21 cellular contexts compared by ENCODE assay signal in genomic region chr12:48907243-48907642, GRCh38. TPM values are rescaled to one million over a fixed set of nuclear protein-coding genes. Genes with fewer than 3 reads are reported as not detected.
DNase-seq lines count a peak whose midpoint lies in the region; ATAC-seq, FAIRE-seq and TF ChIP-seq lines count a peak whose summit lies in the region.
"Had no signal": no experiment of that assay in that cellular context is flagged by ENCODE, and none has a peak within 500 bp of the region (broad histone marks: within the 10 kb centered on the region; RNA-seq: fewer than 3 reads in every experiment).

No MANE protein-coding gene starts in this region.

- H3K79me2 ChIP-seq in hepatocyte, result no peaks in the 10 kb centered on the region
- H3K79me2 ChIP-seq in HepG2 (ENCODE audit: insufficient read depth, low read length), result no peaks in the 10 kb centered on the region
- no peaks in the 10 kb centered on the region for H3K79me2 ChIP-seq in GM23248 (ENCODE audit: insufficient read depth)

- no peak for TF ChIP-seq POLR2A in HepG2 (IDR thresholded peaks at IDR 0.05; ENCODE audit: insufficient read depth in 1 of 2, low read depth in 2 of 2, low read length in 2 of 2)
- no peak for TF ChIP-seq POLR2A in ovary (IDR thresholded peaks at IDR 0.05)

- intact Hi-C loops in HepG2 (cut with micrococcal nuclease; ENCODE audit: unreplicated experiment) (no loop called here), ovary (cut with DNase I) (no loop called here)

- in situ Hi-C loops in Caki2 (cut with HindIII; ENCODE audit: low pct_unique_long_range_greater_than_20kb, low sequenced_read_pairs) (no loop called here), HepG2 (cut with HindIII; ENCODE audit: extremely low pct_ligation_motif_present, low pct_unique_long_range_greater_than_20kb) (no loop called here), GM23248 (cut with MboI) (no loop called here)

- TF ChIP-seq RAD21 in HepG2 (CRISPR knock-in tag; IDR thresholded peaks at IDR 0.05), result no peak

- H3K9ac ChIP-seq in HepG2 (ENCODE audit: insufficient read depth, low read depth, low read length) (no peak overlapping the region), GM23248 (no peak overlapping the region)

- POLR2A ChIA-PET in HepG2 (lab: Yijun Ruan, JAX), result interaction anchor here (0.9 kb wide), 1 partner anchor 18 kb away, joined by 3 read pairs; the partner anchor contains the start of gene FKBP11

- no peak overlapping the region for H2AFZ ChIP-seq in hepatocyte
- H2AFZ ChIP-seq in HepG2 (ENCODE audit: low read length), result no peak overlapping the region
- H2AFZ ChIP-seq in GM23248, result no peak overlapping the region

- H3K9me3 ChIP-seq in hepatocyte (ENCODE audit: low read depth) (no peaks in the 10 kb centered on the region), HepG2 (ENCODE audit: low read length) (no peaks in the 10 kb centered on the region), small intestine (ENCODE audit: control insufficient read depth, low read depth) (no peaks in the 10 kb centered on the region), ovary (no peaks in the 10 kb centered on the region), GM23248 (ENCODE audit: low read depth) (no peaks in the 10 kb centered on the region)
- H3K9me3 ChIP-seq: BE2C, HAP-1 had no signal

- WGBS in hepatocyte (ENCODE audit: low lambda C conversion rate, missing lambda C conversion rate), result 58% methylated on average over 3 of the region's 3 CpGs
- 0% methylated on average over 3 of the region's 3 CpGs for WGBS in HepG2 (ENCODE audit: low lambda C conversion rate)
- WGBS in small intestine, 3 donors, result 15 to 52% (median 20%) methylated on average over 3 of the region's 3 CpGs
- WGBS in ovary, 3 donors, result 31 to 45% (median 40%) methylated on average over 3 of the region's 3 CpGs
- 63 to 67% methylated on average over 3 of the region's 3 CpGs for WGBS in GM23248 (ENCODE audit: low coverage in 1 of 2, low lambda C conversion rate in 2 of 2, missing lambda C conversion rate in 2 of 2), 2 experiments

- peak in 1 of 2 experiments; percentile 30; a peak in 1 of 4 replicates for TF ChIP-seq EP300 in HepG2 (IDR thresholded peaks at IDR 0.05; ENCODE audit: low read depth in 2 of 2, low read length in 2 of 2)
- TF ChIP-seq EP300 in HepG2 (CRISPR knock-in tag; IDR thresholded peaks at IDR 0.05; ENCODE audit: borderline replicate concordance), result no peak
- TF ChIP-seq EP300 in ovary (IDR thresholded peaks at IDR 0.05), result no peak

- H3K27ac ChIP-seq in hepatocyte (peak overlapping the region; percentile 60), HepG2 (ENCODE audit: extremely low read length, insufficient read depth, low read length) (peak overlapping the region; percentile 31), small intestine (ENCODE audit: low read depth in 1 of 2, low read length in 1 of 2) (no peak overlapping the region), ovary (no peak overlapping the region), GM23248 (no peak overlapping the region)

- H3K4me2 ChIP-seq in hepatocyte, result peak overlapping the region; percentile 62
- peak overlapping the region; percentile 64 for H3K4me2 ChIP-seq in HepG2 (ENCODE audit: low read depth, low read length)
- H3K4me2 ChIP-seq in GM23248 (ENCODE audit: unreplicated experiment), result no peak overlapping the region

- peak; percentile 19; the same call in 2 of the 3 replicates for ATAC-seq in HepG2

- TF ChIP-seq CTCF in hepatocyte (IDR thresholded peaks at IDR 0.05; ENCODE audit: poor library complexity) (no peak), HepG2 (CRISPR knock-in tag; IDR thresholded peaks at IDR 0.05) (no peak), ovary (IDR thresholded peaks at IDR 0.05) (no peak)

- BruUV-seq in HepG2 (replicated peaks; lab: Mats Ljungman, UMichigan), result no TSS peak

- H3K9me2 ChIP-seq in hepatocyte (replicated peaks; ENCODE audit: insufficient read depth) (no peaks in the 10 kb centered on the region), GM23248 (ENCODE audit: insufficient read depth) (no peaks in the 10 kb centered on the region)

- CTCF ChIA-PET in HepG2 (lab: Yijun Ruan, JAX; ENCODE audit: low intra/inter-chr PET ratio, low total read pairs), result interaction anchor here (0.9 kb wide), 1 partner anchor 54 kb away, joined by 4 read pairs; no protein-coding TSS in a partner anchor

- DNase-seq in Caki2 (ENCODE audit: low read depth) (peak; percentile 30), hepatocyte (ENCODE audit: low spot score) (peak; percentile 33), HepG2 (ENCODE audit: low spot score) (no peak), small intestine (peak; percentile 69), ovary (no peak), NCI-H1436 treated with DMSO at 0.1 percent for 48 hours (lab: John Stamatoyannopoulos, UW) (no peak), GM23248 (no peak), DMS53 treated with DMSO at 0.1 percent for 48 hours (lab: John Stamatoyannopoulos, UW; ENCODE audit: unreplicated experiment) (no peak)
- DNase-seq: ACHN; BE2C; C1 segment of cervical spinal cord; CD4-positive, CD25-positive, alpha-beta regulatory T cell; CD8-positive, alpha-beta memory T cell; COR-L47; DMS153; DMS79 treated with DMSO at 0.1 percent for 48 hours; GF-D8; KBM-7 had no signal

- H3K27me3 ChIP-seq in hepatocyte, result no peaks in the 10 kb centered on the region
- H3K27me3 ChIP-seq in HepG2 (ENCODE audit: control insufficient read depth in 1 of 2, insufficient read depth in 2 of 2, low read length in 2 of 2), result no peaks in the 10 kb centered on the region
- no peaks in the 10 kb centered on the region for H3K27me3 ChIP-seq in small intestine (ENCODE audit: control insufficient read depth in 2 of 2, insufficient read depth in 2 of 2, low read length in 2 of 2)
- H3K27me3 ChIP-seq in ovary, result no peaks in the 10 kb centered on the region
- H3K27me3 ChIP-seq in GM23248 (replicated peaks; ENCODE audit: insufficient read depth), result no peaks in the 10 kb centered on the region

- H3F3A ChIP-seq in GM23248 (ENCODE audit: insufficient read depth), result no peaks in the 10 kb centered on the region

- H4K20me1 ChIP-seq in hepatocyte (ENCODE audit: insufficient read depth, poor library complexity, severe bottlenecking), result no peaks in the 10 kb centered on the region
- H4K20me1 ChIP-seq in HepG2 (ENCODE audit: insufficient read depth, low read length), result no peaks in the 10 kb centered on the region
- H4K20me1 ChIP-seq in GM23248 (ENCODE audit: insufficient read depth), result no peaks in the 10 kb centered on the region

- FAIRE-seq in HepG2 (lab: Jason Lieb, UNC), result peak; percentile 76
- no peak for FAIRE-seq in small intestine (lab: Jason Lieb, UNC)
- FAIRE-seq: GM19239, HTR-8/SVneo had no signal

- no peaks in the 10 kb centered on the region for H3K36me3 ChIP-seq in hepatocyte (replicated peaks; ENCODE audit: insufficient read depth, low read depth)
- H3K36me3 ChIP-seq in HepG2 (replicated peaks in 1 of 2; ENCODE audit: control insufficient read depth in 1 of 2, insufficient read depth in 2 of 2, low read length in 2 of 2), result no peaks in the 10 kb centered on the region
- H3K36me3 ChIP-seq in small intestine (ENCODE audit: control insufficient read depth in 2 of 2, insufficient read depth in 2 of 2, low read length in 2 of 2), result no peaks in the 10 kb centered on the region
- no peaks in the 10 kb centered on the region for H3K36me3 ChIP-seq in ovary
- H3K36me3 ChIP-seq in GM23248 (ENCODE audit: low read depth), result no peaks in the 10 kb centered on the region
- H3K36me3 ChIP-seq: BE2C, HAP-1 had no signal

- H3K4me1 ChIP-seq in hepatocyte (ENCODE audit: insufficient read depth), result peaks cover 9% of the 10 kb centered on the region
- peaks cover 92% of the 10 kb centered on the region for H3K4me1 ChIP-seq in HepG2 (ENCODE audit: insufficient read depth, low read length)
- no peaks in the 10 kb centered on the region for H3K4me1 ChIP-seq in small intestine (ENCODE audit: control insufficient read depth in 2 of 2, insufficient read depth in 1 of 2, low read depth in 1 of 2, low read length in 1 of 2)
- H3K4me1 ChIP-seq in ovary (ENCODE audit: insufficient read depth), result peaks cover 3% of the 10 kb centered on the region
- no peaks in the 10 kb centered on the region for H3K4me1 ChIP-seq in GM23248 (ENCODE audit: insufficient read depth)
- H3K4me1 ChIP-seq: BE2C had no signal

- H3K4me3 ChIP-seq in hepatocyte (no peak overlapping the region), HepG2 (replicated peaks in 1 of 3; ENCODE audit: insufficient read depth in 1 of 3, low read depth in 2 of 3, low read length in 3 of 3) (peak overlapping the region in 2 of 3 experiments; percentile 16 to 36; a peak in 2 of 6 replicates), small intestine (ENCODE audit: low read depth in 1 of 2, low read length in 2 of 2) (no peak overlapping the region), ovary (no peak overlapping the region), GM23248 (no peak overlapping the region)
- H3K4me3 ChIP-seq: HAP-1 had no signal

RNA-seq across cellular contexts. Expression of gene FKBP11, which starts 18.0 kb away (rescaled TPM):
- total RNA-seq in Caki2 (2014; rRNA removed; shearing (Covaris generic); ENCODE audit: low replicate concordance), result 20.0 and 31.6 TPM in 2 replicates
- 30.4 and 37.8 TPM in 2 replicates for total RNA-seq in hepatocyte
- polyA plus RNA-seq in hepatocyte, result 201 and 232 TPM in 2 replicates
- 6.0 and 15.5 TPM in 2 replicates for total RNA-seq in HepG2 (2016; rRNA removed; fragmentation: Illumina TruSeq; extraction: Trizol)
- total RNA-seq in HepG2 (2016; cell fraction: cytosol; rRNA removed; fragmentation: Illumina TruSeq; extraction: Trizol; ENCODE audit: low read depth), result 4.2 and 6.5 TPM in 2 replicates
- 5.5 and 12.8 TPM in 2 replicates for total RNA-seq in HepG2 (2016; cell fraction: insoluble cytoplasmic fraction; rRNA removed; fragmentation: Illumina TruSeq; extraction: Trizol)
- total RNA-seq in HepG2 (2016; cell fraction: membrane; rRNA removed; fragmentation: Illumina TruSeq; extraction: Trizol), result 3.1 and 4.5 TPM in 2 replicates
- total RNA-seq in HepG2 (2016; cell fraction: nucleus; rRNA removed; fragmentation: Illumina TruSeq; extraction: Trizol), result 15.3 and 19.2 TPM in 2 replicates
- 19.4 and 24.2 TPM in 2 replicates for polyA plus RNA-seq in HepG2 (2011; rRNA removed)
- polyA plus RNA-seq in HepG2 (2011; cell fraction: cytosol; rRNA removed), result 14.4 and 16.8 TPM in 2 replicates
- 32.6 and 35.0 TPM in 2 replicates for polyA plus RNA-seq in HepG2 (2011; cell fraction: nucleus; rRNA removed)
- 12.9 and 14.4 TPM in 2 replicates for polyA plus RNA-seq in HepG2 (2012)
- 4.6 and 5.1 TPM in 2 replicates for polyA plus RNA-seq in HepG2 (2016; cell fraction: cytosol; fragmentation: Illumina TruSeq; extraction: Trizol; ENCODE audit: low read depth)
- 10.0 and 12.0 TPM in 2 replicates for polyA plus RNA-seq in HepG2 (2016; cell fraction: insoluble cytoplasmic fraction; fragmentation: Illumina TruSeq; extraction: Trizol; ENCODE audit: low read depth)
- polyA plus RNA-seq in HepG2 (2016; cell fraction: membrane; fragmentation: Illumina TruSeq; extraction: Trizol; ENCODE audit: low read depth), result 4.5 and 4.9 TPM in 2 replicates
- 55.0 and 59.9 TPM in 2 replicates for polyA plus RNA-seq in HepG2 (2016; cell fraction: nucleus; fragmentation: Illumina TruSeq; extraction: Trizol; ENCODE audit: insufficient read depth, low read depth)
- polyA minus RNA-seq in HepG2 (2011; rRNA and poly(A)+ RNA removed; ENCODE audit: low replicate concordance), result 11.0 and 47.3 TPM in 2 replicates
- polyA minus RNA-seq in HepG2 (2011; cell fraction: cytosol; rRNA and poly(A)+ RNA removed), result 5.6 and 6.8 TPM in 2 replicates
- polyA minus RNA-seq in HepG2 (2011; cell fraction: nucleus; rRNA and poly(A)+ RNA removed), result 10.8 and 15.2 TPM in 2 replicates
- 10 to 100 TPM; 22.4 to 82.7 (median 52.4) TPM for polyA plus RNA-seq in small intestine
- total RNA-seq in ovary, result 10 to 100 TPM in 6 of 7 donors, 1 to 10 TPM in 1; 6.6 to 25.1 (median 14.7) TPM
- polyA plus RNA-seq in ovary, result 10 to 100 TPM; 15.8 to 40.9 TPM
- total RNA-seq in GM23248 (2014; rRNA removed; shearing (Covaris generic)), result 17.4 and 28.1 TPM in 2 replicates
- 158 and 159 TPM in 2 replicates for polyA plus RNA-seq in GM23248 (2016; fragmentation: Nextera tagmentation; extraction: Ambion mirVana)

RNA-seq across cellular contexts. Expression of gene RND1, which starts 41.6 kb away (rescaled TPM):
- 0.57 and 0.96 TPM in 2 replicates for total RNA-seq in Caki2 (2014; rRNA removed; shearing (Covaris generic); ENCODE audit: low replicate concordance)
- 25.8 and 39.1 TPM in 2 replicates for total RNA-seq in hepatocyte
- polyA plus RNA-seq in hepatocyte, result 78.5 and 99.1 TPM in 2 replicates
- total RNA-seq in HepG2 (2016; rRNA removed; fragmentation: Illumina TruSeq; extraction: Trizol), result 1.8 and 2.2 TPM in 2 replicates
- 0.88 and 1.9 TPM in 2 replicates for total RNA-seq in HepG2 (2016; cell fraction: cytosol; rRNA removed; fragmentation: Illumina TruSeq; extraction: Trizol; ENCODE audit: low read depth)
- 2.5 and 2.9 TPM in 2 replicates for total RNA-seq in HepG2 (2016; cell fraction: insoluble cytoplasmic fraction; rRNA removed; fragmentation: Illumina TruSeq; extraction: Trizol)
- 1.2 and 1.4 TPM in 2 replicates for total RNA-seq in HepG2 (2016; cell fraction: membrane; rRNA removed; fragmentation: Illumina TruSeq; extraction: Trizol)
- total RNA-seq in HepG2 (2016; cell fraction: nucleus; rRNA removed; fragmentation: Illumina TruSeq; extraction: Trizol), result 1.9 and 3.0 TPM in 2 replicates
- 1.9 and 2.8 TPM in 2 replicates for polyA plus RNA-seq in HepG2 (2011; rRNA removed)
- 1.3 and 2.0 TPM in 2 replicates for polyA plus RNA-seq in HepG2 (2011; cell fraction: cytosol; rRNA removed)
- 1.8 and 1.9 TPM in 2 replicates for polyA plus RNA-seq in HepG2 (2011; cell fraction: nucleus; rRNA removed)
- 0.71 and 1.1 TPM in 2 replicates for polyA plus RNA-seq in HepG2 (2012)
- 0.32 and 0.35 TPM in 2 replicates for polyA plus RNA-seq in HepG2 (2016; cell fraction: cytosol; fragmentation: Illumina TruSeq; extraction: Trizol; ENCODE audit: low read depth)
- polyA plus RNA-seq in HepG2 (2016; cell fraction: insoluble cytoplasmic fraction; fragmentation: Illumina TruSeq; extraction: Trizol; ENCODE audit: low read depth), result 2.7 and 3.6 TPM in 2 replicates
- 0.64 and 0.78 TPM in 2 replicates for polyA plus RNA-seq in HepG2 (2016; cell fraction: membrane; fragmentation: Illumina TruSeq; extraction: Trizol; ENCODE audit: low read depth)
- polyA plus RNA-seq in HepG2 (2016; cell fraction: nucleus; fragmentation: Illumina TruSeq; extraction: Trizol; ENCODE audit: insufficient read depth, low read depth), result 3.6 and 3.8 TPM in 2 replicates
- 1.0 and 2.6 TPM in 2 replicates for polyA minus RNA-seq in HepG2 (2011; rRNA and poly(A)+ RNA removed; ENCODE audit: low replicate concordance)
- 0.59 and 1.2 TPM in 2 replicates for polyA minus RNA-seq in HepG2 (2011; cell fraction: cytosol; rRNA and poly(A)+ RNA removed)
- polyA minus RNA-seq in HepG2 (2011; cell fraction: nucleus; rRNA and poly(A)+ RNA removed), result 0.90 and 3.6 TPM in 2 replicates
- 1 to 10 TPM; 3.8 to 6.3 (median 4.9) TPM for polyA plus RNA-seq in small intestine
- total RNA-seq in ovary, result 1 to 10 TPM in 1 of 7 donors, under 1 TPM in 6; 0.23 to 3.8 (median 0.38) TPM
- polyA plus RNA-seq in ovary, result 1 to 10 TPM; 1.2 to 2.1 TPM
- total RNA-seq in GM23248 (2014; rRNA removed; shearing (Covaris generic)), result 0.32 TPM in 1 of 2 replicates, not detected in the other
- 0.13 TPM in 1 of 2 replicates, not detected in the other for polyA plus RNA-seq in GM23248 (2016; fragmentation: Nextera tagmentation; extraction: Ambion mirVana)

RNA-seq across cellular contexts. Expression of gene ARF3, which starts 50.0 kb away (rescaled TPM):
- 174 and 178 TPM in 2 replicates for total RNA-seq in Caki2 (2014; rRNA removed; shearing (Covaris generic); ENCODE audit: low replicate concordance)
- 67.7 and 71.3 TPM in 2 replicates for total RNA-seq in hepatocyte
- 57.6 and 61.6 TPM in 2 replicates for polyA plus RNA-seq in hepatocyte
- total RNA-seq in HepG2 (2016; rRNA removed; fragmentation: Illumina TruSeq; extraction: Trizol), result 48.4 and 53.8 TPM in 2 replicates
- total RNA-seq in HepG2 (2016; cell fraction: cytosol; rRNA removed; fragmentation: Illumina TruSeq; extraction: Trizol; ENCODE audit: low read depth), result 12.0 and 15.8 TPM in 2 replicates
- 43.0 and 57.4 TPM in 2 replicates for total RNA-seq in HepG2 (2016; cell fraction: insoluble cytoplasmic fraction; rRNA removed; fragmentation: Illumina TruSeq; extraction: Trizol)
- total RNA-seq in HepG2 (2016; cell fraction: membrane; rRNA removed; fragmentation: Illumina TruSeq; extraction: Trizol), result 15.7 and 16.6 TPM in 2 replicates
- total RNA-seq in HepG2 (2016; cell fraction: nucleus; rRNA removed; fragmentation: Illumina TruSeq; extraction: Trizol), result 20.9 and 24.1 TPM in 2 replicates
- polyA plus RNA-seq in HepG2 (2011; rRNA removed), result 57.9 and 60.0 TPM in 2 replicates
- polyA plus RNA-seq in HepG2 (2011; cell fraction: cytosol; rRNA removed), result 60.3 and 60.4 TPM in 2 replicates
- 32.8 and 38.8 TPM in 2 replicates for polyA plus RNA-seq in HepG2 (2011; cell fraction: nucleus; rRNA removed)
- polyA plus RNA-seq in HepG2 (2012), result 39.0 and 41.4 TPM in 2 replicates
- polyA plus RNA-seq in HepG2 (2016; cell fraction: cytosol; fragmentation: Illumina TruSeq; extraction: Trizol; ENCODE audit: low read depth), result 11.9 and 13.5 TPM in 2 replicates
- 76.4 and 85.2 TPM in 2 replicates for polyA plus RNA-seq in HepG2 (2016; cell fraction: insoluble cytoplasmic fraction; fragmentation: Illumina TruSeq; extraction: Trizol; ENCODE audit: low read depth)
- polyA plus RNA-seq in HepG2 (2016; cell fraction: membrane; fragmentation: Illumina TruSeq; extraction: Trizol; ENCODE audit: low read depth), result 13.7 and 16.3 TPM in 2 replicates
- polyA plus RNA-seq in HepG2 (2016; cell fraction: nucleus; fragmentation: Illumina TruSeq; extraction: Trizol; ENCODE audit: insufficient read depth, low read depth), result 47.8 and 51.2 TPM in 2 replicates
- polyA minus RNA-seq in HepG2 (2011; rRNA and poly(A)+ RNA removed; ENCODE audit: low replicate concordance), result 62.5 and 183 TPM in 2 replicates
- 19.9 and 22.8 TPM in 2 replicates for polyA minus RNA-seq in HepG2 (2011; cell fraction: cytosol; rRNA and poly(A)+ RNA removed)
- polyA minus RNA-seq in HepG2 (2011; cell fraction: nucleus; rRNA and poly(A)+ RNA removed), result 27.7 and 29.2 TPM in 2 replicates
- polyA plus RNA-seq in small intestine, result 10 to 100 TPM; 37.3 to 96.4 (median 38.4) TPM
- 100 to 1,000 TPM in 4 of 7 donors, 10 to 100 TPM in 3; 25.5 to 123 (median 100) TPM for total RNA-seq in ovary
- 100 to 1,000 TPM in 1 of 2 donors, 10 to 100 TPM in 1; 59.0 to 243 TPM for polyA plus RNA-seq in ovary
- 55.3 and 87.7 TPM in 2 replicates for total RNA-seq in GM23248 (2014; rRNA removed; shearing (Covaris generic))
- 65.0 and 71.7 TPM in 2 replicates for polyA plus RNA-seq in GM23248 (2016; fragmentation: Nextera tagmentation; extraction: Ambion mirVana)

RNA-seq across cellular contexts. Expression of gene DDX23, which starts 55.3 kb away (rescaled TPM):
- 89.5 and 94.4 TPM in 2 replicates for total RNA-seq in Caki2 (2014; rRNA removed; shearing (Covaris generic); ENCODE audit: low replicate concordance)
- total RNA-seq in hepatocyte (73.1 and 74.8 TPM in 2 replicates), HepG2 (2016; rRNA removed; fragmentation: Illumina TruSeq; extraction: Trizol) (81.5 and 90.0 TPM in 2 replicates), ovary (10 to 100 TPM; 48.0 to 82.2 (median 70.5) TPM)
- polyA plus RNA-seq in hepatocyte (41.7 and 46.5 TPM in 2 replicates), HepG2 (2011; rRNA removed) (35.7 and 42.2 TPM in 2 replicates), small intestine (10 to 100 TPM; 53.2 to 59.3 (median 55.0) TPM), ovary (100 to 1,000 TPM in 1 of 2 donors, 10 to 100 TPM in 1; 60.0 to 108 TPM), GM23248 (2016; fragmentation: Nextera tagmentation; extraction: Ambion mirVana) (32.1 and 34.2 TPM in 2 replicates)
- total RNA-seq in HepG2 (2016; cell fraction: cytosol; rRNA removed; fragmentation: Illumina TruSeq; extraction: Trizol; ENCODE audit: low read depth), result 13.0 and 13.4 TPM in 2 replicates
- 81.4 and 90.7 TPM in 2 replicates for total RNA-seq in HepG2 (2016; cell fraction: insoluble cytoplasmic fraction; rRNA removed; fragmentation: Illumina TruSeq; extraction: Trizol)
- 17.1 and 20.2 TPM in 2 replicates for total RNA-seq in HepG2 (2016; cell fraction: membrane; rRNA removed; fragmentation: Illumina TruSeq; extraction: Trizol)
- total RNA-seq in HepG2 (2016; cell fraction: nucleus; rRNA removed; fragmentation: Illumina TruSeq; extraction: Trizol), result 66.5 and 79.7 TPM in 2 replicates
- polyA plus RNA-seq in HepG2 (2011; cell fraction: cytosol; rRNA removed), result 28.4 and 30.1 TPM in 2 replicates
- polyA plus RNA-seq in HepG2 (2011; cell fraction: nucleus; rRNA removed), result 114 and 128 TPM in 2 replicates
- polyA plus RNA-seq in HepG2 (2012), result 43.8 and 55.5 TPM in 2 replicates
- 2.6 and 3.7 TPM in 2 replicates for polyA plus RNA-seq in HepG2 (2016; cell fraction: cytosol; fragmentation: Illumina TruSeq; extraction: Trizol; ENCODE audit: low read depth)
- 62.7 and 67.1 TPM in 2 replicates for polyA plus RNA-seq in HepG2 (2016; cell fraction: insoluble cytoplasmic fraction; fragmentation: Illumina TruSeq; extraction: Trizol; ENCODE audit: low read depth)
- polyA plus RNA-seq in HepG2 (2016; cell fraction: membrane; fragmentation: Illumina TruSeq; extraction: Trizol; ENCODE audit: low read depth), result 8.1 and 9.8 TPM in 2 replicates
- 132 TPM in 2 replicates for polyA plus RNA-seq in HepG2 (2016; cell fraction: nucleus; fragmentation: Illumina TruSeq; extraction: Trizol; ENCODE audit: insufficient read depth, low read depth)
- polyA minus RNA-seq in HepG2 (2011; rRNA and poly(A)+ RNA removed; ENCODE audit: low replicate concordance), result 29.9 and 100 TPM in 2 replicates
- polyA minus RNA-seq in HepG2 (2011; cell fraction: cytosol; rRNA and poly(A)+ RNA removed), result 11.7 and 12.4 TPM in 2 replicates
- polyA minus RNA-seq in HepG2 (2011; cell fraction: nucleus; rRNA and poly(A)+ RNA removed), result 55.9 and 69.0 TPM in 2 replicates
- 56.5 and 61.0 TPM in 2 replicates for total RNA-seq in GM23248 (2014; rRNA removed; shearing (Covaris generic))

Comparison
In these comparisons a context has a peak if more than half of its experiments do, and no peak if none do; other contexts are left out.
1. DNase-seq: peak in Caki2 (single experiment), hepatocyte (single experiment) and small intestine (single experiment); none in HepG2 (single experiment), ovary (0 of 5), NCI-H1436 treated with DMSO at 0.1 percent for 48 hours (single experiment), GM23248 (single experiment) and DMS53 treated with DMSO at 0.1 percent for 48 hours (single experiment).
2. H3K27ac ChIP-seq: peak in hepatocyte (single experiment) and HepG2 (single experiment); none in small intestine (0 of 2), ovary (0 of 2) and GM23248 (single experiment).
3. H3K4me3 ChIP-seq: peak in HepG2 (2 of 3); none in hepatocyte (single experiment), small intestine (0 of 2), ovary (single experiment) and GM23248 (single experiment).